In genomic region chr4:168659971-168660465, GRCh38 we compare ENCODE assay signal across 20 cellular contexts.
"Had no signal": no experiment of that assay in that cellular context is flagged by ENCODE, and none has a peak within 500 bp of the region (broad histone marks: within the 10 kb centered on the region; RNA-seq: fewer than 3 reads in every experiment).

No MANE protein-coding gene starts in this region.

- DNase-seq: activated CD4-positive, alpha-beta T cell treated with anti-CD3 and anti-CD28 coated beads for 36 hours; activated CD4-positive, alpha-beta T cell treated with anti-CD3 and anti-CD28 coated beads, Interleukin-2, amount 50 U/mL, for 48 hours; activated gamma-delta T cell treated with Interleukin-2 at 50 U/mL for 16 hours; adrenal gland; central memory CD4-positive, alpha-beta T cell; colonic mucosa; gastrocnemius medialis; head of caudate nucleus; mucosa of descending colon; naive thymus-derived CD8-positive, alpha-beta T cell; nucleus accumbens; retina; small intestine; stimulated activated CD4-positive, alpha-beta T cell treated with anti-CD3 and anti-CD28 coated beads, Interleukin-4, amount 100 ng/mL, for 1 hour; T-cell; upper lobe of left lung had no signal

- H3K4me1 ChIP-seq: adrenal gland, colonic mucosa had no signal

- H3K27ac ChIP-seq: adrenal gland, colonic mucosa, thoracic aorta, upper lobe of left lung had no signal

- H3K27ac Mint-ChIP-seq: activated CD4-positive, alpha-beta T cell treated with anti-CD3 and anti-CD28 coated beads for 36 hours; activated naive CD4-positive, alpha-beta T cell treated with anti-CD3 and anti-CD28 coated beads, Interleukin-2, amount 50 U/mL, for 72 hours; memory B cell; naive thymus-derived CD8-positive, alpha-beta T cell; T-cell; WTC11 had no signal

- H3K36me3 Mint-ChIP-seq: activated naive CD4-positive, alpha-beta T cell treated with anti-CD3 and anti-CD28 coated beads, Interleukin-2, amount 50 U/mL, for 72 hours; memory B cell; naive thymus-derived CD8-positive, alpha-beta T cell; T-cell; WTC11 had no signal

- H3K36me3 ChIP-seq: adrenal gland, colonic mucosa, gastrocnemius medialis, thoracic aorta, upper lobe of left lung had no signal

- ATAC-seq: activated CD4-positive, alpha-beta T cell treated with anti-CD3 and anti-CD28 coated beads for 36 hours; activated naive CD4-positive, alpha-beta T cell treated with anti-CD3 and anti-CD28 coated beads, Interleukin-2, amount 50 U/mL, for 72 hours; gastrocnemius medialis; mucosa of descending colon; naive thymus-derived CD8-positive, alpha-beta T cell; T-cell; WTC11 had no signal

- H3K27me3 ChIP-seq: colonic mucosa, gastrocnemius medialis, upper lobe of left lung had no signal

- FAIRE-seq: small intestine had no signal

- H3K9me3 Mint-ChIP-seq: activated naive CD4-positive, alpha-beta T cell treated with anti-CD3 and anti-CD28 coated beads, Interleukin-2, amount 50 U/mL, for 72 hours; memory B cell; naive thymus-derived CD8-positive, alpha-beta T cell; T-cell; WTC11 had no signal

- H3K4me3 ChIP-seq: adrenal gland, colonic mucosa, gastrocnemius medialis, mucosa of descending colon, thoracic aorta, upper lobe of left lung had no signal

- H3K9me3 ChIP-seq: adrenal gland, colonic mucosa, gastrocnemius medialis, mucosa of descending colon, thoracic aorta, upper lobe of left lung had no signal

- H3K4me3 Mint-ChIP-seq: activated CD4-positive, alpha-beta T cell treated with anti-CD3 and anti-CD28 coated beads for 36 hours; memory B cell; naive thymus-derived CD8-positive, alpha-beta T cell; T-cell; WTC11 had no signal
